Comparison of ENCODE assay signal across 9 cellular contexts in genomic region chr1:150008699-150009098, GRCh38. TPM values are rescaled to one million over a fixed set of nuclear protein-coding genes. Genes with fewer than 3 reads are reported as not detected.
DNase-seq lines count a peak whose midpoint lies in the region; ATAC-seq and TF ChIP-seq lines count a peak whose summit lies in the region.
"Had no signal": no experiment of that assay in that cellular context is flagged by ENCODE, and none has a peak within 500 bp of the region (broad histone marks: within the 10 kb centered on the region; RNA-seq: fewer than 3 reads in every experiment).

No MANE protein-coding gene starts in this region.

- ATAC-seq in HG03095 (IDR thresholded peaks at IDR 0.05; ENCODE audit: unreplicated experiment) (no peak), GM18870 (IDR thresholded peaks at IDR 0.05; ENCODE audit: unreplicated experiment) (no peak), GM21367 (IDR thresholded peaks at IDR 0.05; ENCODE audit: unreplicated experiment) (no peak)

- no peaks in the 10 kb centered on the region for H3K27me3 ChIP-seq in suprapubic skin

- H3K27ac ChIP-seq in suprapubic skin = peak overlapping the region; percentile 95

- TF ChIP-seq CTCF in suprapubic skin (IDR thresholded peaks at IDR 0.05) = no peak

- intact Hi-C loops in activated CD4-positive, alpha-beta memory T cell treated with anti-CD3 and anti-CD28 coated beads for 36 hours (cut with micrococcal nuclease) = loop anchor here (5.0 kb wide), 1 partner anchor 59 kb away; the partner anchor contains the start of gene VPS45

- TF ChIP-seq POLR2A in suprapubic skin (IDR thresholded peaks at IDR 0.05) = no peak

- H3K27ac Mint-ChIP-seq in T-helper 2 cell treated with Interferon-gamma antibody and Interleukin-4, amounts not matched to agents 5 μg/mL and 100 μg/mL, for 36 hours = no peak overlapping the region
- H3K27ac Mint-ChIP-seq in activated CD4-positive, alpha-beta memory T cell treated with anti-CD3 and anti-CD28 coated beads for 36 hours = no peak overlapping the region
- H3K27ac Mint-ChIP-seq: CD14-positive monocyte had no signal

- H3K27me3 Mint-ChIP-seq in T-helper 2 cell treated with Interferon-gamma antibody and Interleukin-4, amounts not matched to agents 5 μg/mL and 100 μg/mL, for 36 hours (ENCODE audit: low read depth) = no peaks in the 10 kb centered on the region
- H3K27me3 Mint-ChIP-seq in activated CD4-positive, alpha-beta memory T cell treated with anti-CD3 and anti-CD28 coated beads for 36 hours = no peaks in the 10 kb centered on the region

- peaks cover 6% of the 10 kb centered on the region for H3K36me3 Mint-ChIP-seq in T-helper 2 cell treated with Interferon-gamma antibody and Interleukin-4, amounts not matched to agents 5 μg/mL and 100 μg/mL, for 36 hours (ENCODE audit: low read depth)
- H3K36me3 Mint-ChIP-seq in activated CD4-positive, alpha-beta memory T cell treated with anti-CD3 and anti-CD28 coated beads for 36 hours = peaks cover 19% of the 10 kb centered on the region

- H3K36me3 ChIP-seq in suprapubic skin = peaks cover under 1% of the 10 kb centered on the region

- peak overlapping the region; percentile 95 for H3K4me3 ChIP-seq in iPS-11a (ENCODE audit: low read depth, low read length)
- H3K4me3 ChIP-seq in suprapubic skin = peak overlapping the region; percentile 77

- H3K4me1 Mint-ChIP-seq in T-helper 2 cell treated with Interferon-gamma antibody and Interleukin-4, amounts not matched to agents 5 μg/mL and 100 μg/mL, for 36 hours (ENCODE audit: low read depth) = peaks cover 29% of the 10 kb centered on the region
- H3K4me1 Mint-ChIP-seq in activated CD4-positive, alpha-beta memory T cell treated with anti-CD3 and anti-CD28 coated beads for 36 hours (ENCODE audit: low read depth) = peaks cover 53% of the 10 kb centered on the region

- H3K9me3 Mint-ChIP-seq in T-helper 2 cell treated with Interferon-gamma antibody and Interleukin-4, amounts not matched to agents 5 μg/mL and 100 μg/mL, for 36 hours = no peaks in the 10 kb centered on the region
- H3K9me3 Mint-ChIP-seq in activated CD4-positive, alpha-beta memory T cell treated with anti-CD3 and anti-CD28 coated beads for 36 hours = no peaks in the 10 kb centered on the region

- CTCF ChIA-PET in activated CD4-positive, alpha-beta memory T cell treated with anti-CD3 and anti-CD28 coated beads for 36 hours (lab: Charles Lee) = interaction anchor here (1.5 to 4.5 kb wide), 5 partner anchors 13 to 179 kb away, joined by 4 to 19 read pairs (median 8); a partner anchor contains a TSS

- peak overlapping the region; percentile 98 for H3K4me3 Mint-ChIP-seq in T-helper 2 cell treated with Interferon-gamma antibody and Interleukin-4, amounts not matched to agents 5 μg/mL and 100 μg/mL, for 36 hours
- peak overlapping the region; percentile 99 for H3K4me3 Mint-ChIP-seq in activated CD4-positive, alpha-beta memory T cell treated with anti-CD3 and anti-CD28 coated beads for 36 hours

- no peak for TF ChIP-seq EP300 in suprapubic skin (IDR thresholded peaks at IDR 0.05)

- 52% methylated on average over 6 of the region's 6 CpGs for WGBS in suprapubic skin

- peaks cover 33% of the 10 kb centered on the region for H3K4me1 ChIP-seq in suprapubic skin

- DNase-seq in T-helper 2 cell treated with Interferon-gamma antibody and Interleukin-4, amounts not matched to agents 5 μg/mL and 100 μg/mL, for 36 hours (ENCODE audit: low spot score) = no peak
- DNase-seq in T-helper 2 cell = no peak
- no peak for DNase-seq in activated CD4-positive, alpha-beta memory T cell treated with anti-CD3 and anti-CD28 coated beads for 36 hours
- DNase-seq in suprapubic skin (ENCODE audit: low spot score in 2 of 2) = no peak

- H3K9me3 ChIP-seq in suprapubic skin = no peaks in the 10 kb centered on the region

- POLR2A ChIA-PET in activated CD4-positive, alpha-beta memory T cell treated with anti-CD3 and anti-CD28 coated beads for 36 hours (lab: Charles Lee) = interaction anchor here (1.9 to 6.2 kb wide), 2 partner anchors 11 to 122 kb away, joined by 11 to 57 read pairs; a partner anchor contains a TSS

RNA-seq across cellular contexts. Expression of gene OTUD7B, which starts 1.8 kb away (rescaled TPM):
- total RNA-seq in activated CD4-positive, alpha-beta memory T cell treated with anti-CD3 and anti-CD28 coated beads for 36 hours = 10 to 100 TPM; 23.8 to 24.7 TPM
- 10 to 100 TPM; 11.0 to 19.2 (median 15.0) TPM for total RNA-seq in suprapubic skin

RNA-seq across cellular contexts. Expression of gene VPS45, which starts 58.9 kb away (rescaled TPM):
- total RNA-seq in activated CD4-positive, alpha-beta memory T cell treated with anti-CD3 and anti-CD28 coated beads for 36 hours = 10 to 100 TPM; 26.5 to 28.3 TPM
- total RNA-seq in suprapubic skin = 10 to 100 TPM; 23.8 to 67.4 (median 34.2) TPM
